ENCODE assay signal across 1 cellular context in the genomic region with DNA sequence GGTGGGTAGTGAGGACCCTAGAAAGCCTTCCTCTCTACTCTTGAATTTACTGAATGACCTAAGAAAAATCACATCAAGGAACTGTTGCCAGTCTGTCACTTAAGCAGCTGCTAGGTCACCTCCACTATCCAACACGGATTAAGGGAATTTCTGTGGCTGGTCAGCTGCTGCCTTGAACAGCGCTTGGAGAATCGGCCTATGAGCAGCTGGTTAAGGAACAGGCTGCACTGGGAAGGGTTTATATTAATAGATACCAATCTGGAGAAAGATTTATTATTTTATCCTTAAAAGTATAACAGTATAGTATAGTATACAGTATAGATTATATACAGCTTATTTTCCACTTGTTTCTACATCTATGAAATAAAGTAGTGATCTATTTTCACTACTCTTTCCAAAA.
TF ChIP-seq lines count a peak whose summit lies in the region.

No MANE protein-coding gene starts in this region.

TF ChIP-seq in IMR-90, 13 proteins besides CTCF, POLR2A, EP300 and RAD21:
- TF ChIP-seq SMC3 (IDR thresholded peaks at IDR 0.05; ENCODE audit: low read depth, low read length) (no peak), NFE2L2 (IDR thresholded peaks at IDR 0.05; ENCODE audit: low read depth, low read length) (no peak)
